Comparison of ENCODE assay signal across 11 cellular contexts in the genomic region with DNA sequence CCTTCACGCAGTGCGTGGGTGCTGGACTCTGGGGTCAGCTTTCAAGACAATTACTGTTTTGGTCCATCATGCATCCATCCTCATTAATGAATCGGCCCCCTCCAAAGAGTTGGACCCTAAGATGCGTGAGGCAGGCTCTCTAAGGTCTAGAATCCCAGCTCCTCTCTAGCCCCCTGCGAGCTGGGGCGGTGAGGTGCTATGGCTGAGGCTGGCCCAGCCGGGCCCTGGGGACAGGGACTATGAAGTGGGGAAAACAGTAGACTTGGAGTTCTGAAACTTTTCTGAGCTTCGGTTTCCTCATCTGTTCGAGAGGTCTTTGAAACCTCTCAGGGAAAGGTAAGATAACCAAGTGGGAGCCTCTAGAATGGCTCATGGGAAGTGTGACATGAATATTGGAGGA. TPM values are rescaled to one million over a fixed set of nuclear protein-coding genes. Genes with fewer than 3 reads are reported as not detected.
DNase-seq lines count a peak whose midpoint lies in the region; ATAC-seq and TF ChIP-seq lines count a peak whose summit lies in the region.
"Had no signal": no experiment of that assay in that cellular context is flagged by ENCODE, and none has a peak within 500 bp of the region (broad histone marks: within the 10 kb centered on the region; RNA-seq: fewer than 3 reads in every experiment).

No MANE protein-coding gene starts in this region.

- peaks cover 10% of the 10 kb centered on the region for H3K4me1 ChIP-seq in NT2/D1 (ENCODE audit: insufficient read depth, insufficient read length)
- H3K4me1 ChIP-seq in duodenal mucosa (ENCODE audit: control insufficient read depth in 1 of 2, insufficient read depth in 2 of 2, low read length in 2 of 2), result peaks cover 15 to 18% of the 10 kb centered on the region in 2 donors
- peaks cover 16% of the 10 kb centered on the region for H3K4me1 ChIP-seq in osteoblast (ENCODE audit: insufficient read depth, low read length)

- peaks cover 13% of the 10 kb centered on the region for H3K36me3 Mint-ChIP-seq in T-helper 1 cell treated with Interleukin-12 subunit alpha and Interleukin-12 subunit beta and Interleukin-4 antibody, amounts not matched to agents 30 μg/mL and 1 μg/mL, for 36 hours (ENCODE audit: low read depth)

- no peaks in the 10 kb centered on the region for H3K27me3 Mint-ChIP-seq in T-helper 1 cell treated with Interleukin-12 subunit alpha and Interleukin-12 subunit beta and Interleukin-4 antibody, amounts not matched to agents 30 μg/mL and 1 μg/mL, for 36 hours (ENCODE audit: low read depth)

- DNase-seq in T-helper 1 cell (no peak), NT2/D1 (ENCODE audit: low read depth, low spot score) (no peak), osteoblast (ENCODE audit: insufficient read length, low spot score, missing footprints) (peak; percentile 42), C1 segment of cervical spinal cord (lab: John Stamatoyannopoulos, UW) (no peak), HUDEP-2 (lab: John Stamatoyannopoulos, UW; ENCODE audit: unreplicated experiment in 76 of 76) (no peak)
- DNase-seq: activated CD8-positive, alpha-beta memory T cell treated with anti-CD3 and anti-CD28 coated beads, Interleukin-2, amount 50 U/mL, for 4 hours; colonic mucosa; NCI-H510A treated with DMSO at 0.1 percent for 48 hours had no signal

- peaks cover 50% of the 10 kb centered on the region for H3K79me2 ChIP-seq in osteoblast (ENCODE audit: insufficient read depth, low read length)

- H3K4me2 ChIP-seq in osteoblast (ENCODE audit: insufficient read depth, low read length), result peak overlapping the region; percentile 96

- no peak for TF ChIP-seq CTCF in osteoblast (IDR thresholded peaks at IDR 0.05; ENCODE audit: extremely low read depth, low read depth, low read length)

- H3K9me3 ChIP-seq in NT2/D1 (ENCODE audit: insufficient read depth, low read length) (no peaks in the 10 kb centered on the region), duodenal mucosa (ENCODE audit: control insufficient read depth in 1 of 2, low read length in 2 of 2) (no peaks in the 10 kb centered on the region), osteoblast (ENCODE audit: low read depth, low read length) (no peaks in the 10 kb centered on the region)
- H3K9me3 ChIP-seq: colonic mucosa had no signal

- peak overlapping the region; percentile 54 for H3K9ac ChIP-seq in NT2/D1 (ENCODE audit: insufficient read length, low read depth)
- H3K9ac ChIP-seq in duodenal mucosa (ENCODE audit: low read depth in 1 of 2, low read length in 2 of 2), result peak overlapping the region; percentile 22 to 98

- peak overlapping the region; percentile 36 for H3K4me3 Mint-ChIP-seq in T-helper 1 cell treated with Interleukin-12 subunit alpha and Interleukin-12 subunit beta and Interleukin-4 antibody, amounts not matched to agents 30 μg/mL and 1 μg/mL, for 36 hours

- no peaks in the 10 kb centered on the region for H3K9me3 Mint-ChIP-seq in T-helper 1 cell treated with Interleukin-12 subunit alpha and Interleukin-12 subunit beta and Interleukin-4 antibody, amounts not matched to agents 30 μg/mL and 1 μg/mL, for 36 hours

- H3K27ac ChIP-seq in duodenal mucosa (ENCODE audit: low read depth, low read length) (no peak overlapping the region), osteoblast (ENCODE audit: low read depth, low read length) (no peak overlapping the region)

- H3K4me3 ChIP-seq in NT2/D1 (ENCODE audit: insufficient read length, low read depth), result no peak overlapping the region
- peak overlapping the region; percentile 80 to 91 for H3K4me3 ChIP-seq in duodenal mucosa (ENCODE audit: low read depth in 1 of 2, low read length in 2 of 2)
- no peak overlapping the region for H3K4me3 ChIP-seq in osteoblast (ENCODE audit: insufficient read depth, low read length)

- no peaks in the 10 kb centered on the region for H3K27me3 ChIP-seq in NT2/D1 (ENCODE audit: insufficient read depth, insufficient read length)
- H3K27me3 ChIP-seq in duodenal mucosa (ENCODE audit: control insufficient read depth in 1 of 2, insufficient read depth in 2 of 2, low read length in 2 of 2), result no peaks in the 10 kb centered on the region
- H3K27me3 ChIP-seq in osteoblast (ENCODE audit: insufficient read depth, low read length), result no peaks in the 10 kb centered on the region
- H3K27me3 ChIP-seq: colonic mucosa had no signal

- H3K36me3 ChIP-seq in NT2/D1 (ENCODE audit: insufficient read depth, insufficient read length, low read length), result peaks cover 42% of the 10 kb centered on the region
- peaks cover 26 to 32% of the 10 kb centered on the region in 2 donors for H3K36me3 ChIP-seq in duodenal mucosa (ENCODE audit: control insufficient read depth in 1 of 2, insufficient read depth in 2 of 2, low read length in 2 of 2)
- peaks cover 29% of the 10 kb centered on the region for H3K36me3 ChIP-seq in osteoblast (ENCODE audit: insufficient read depth, low read length)

- H2AFZ ChIP-seq in osteoblast (ENCODE audit: low read length), result no peak overlapping the region

- peaks cover 22% of the 10 kb centered on the region for H4K20me1 ChIP-seq in osteoblast (ENCODE audit: insufficient read depth, low read length)

- peak overlapping the region; percentile 17 for H3K27ac Mint-ChIP-seq in T-helper 1 cell treated with Interleukin-12 subunit alpha and Interleukin-12 subunit beta and Interleukin-4 antibody, amounts not matched to agents 30 μg/mL and 1 μg/mL, for 36 hours

- ATAC-seq in HG03045 (IDR thresholded peaks at IDR 0.05; ENCODE audit: unreplicated experiment), result no peak

- peaks cover 22% of the 10 kb centered on the region for H3K4me1 Mint-ChIP-seq in T-helper 1 cell treated with Interleukin-12 subunit alpha and Interleukin-12 subunit beta and Interleukin-4 antibody, amounts not matched to agents 30 μg/mL and 1 μg/mL, for 36 hours (ENCODE audit: low read depth)

RNA-seq across cellular contexts. Expression of a gene that starts 1.6 kb away (rescaled TPM):
- total RNA-seq in osteoblast, result 14.8 and 17.1 TPM in 2 replicates

RNA-seq across cellular contexts. Expression of a gene that starts 13.0 kb away (rescaled TPM):
- 0.29 and 0.36 TPM in 2 replicates for total RNA-seq in osteoblast

RNA-seq across cellular contexts. Expression of a gene that starts 19.1 kb away (rescaled TPM):
- total RNA-seq in osteoblast, result 89.9 and 101 TPM in 2 replicates

RNA-seq across cellular contexts. Expression of a gene that starts 42.5 kb away (rescaled TPM):
- total RNA-seq in osteoblast, result 54.5 and 62.6 TPM in 2 replicates

RNA-seq across cellular contexts. Expression of a gene that starts 59.7 kb away (rescaled TPM):
- 27.4 and 31.5 TPM in 2 replicates for total RNA-seq in osteoblast

Comparison
In these comparisons a context has a peak if more than half of its experiments do, and no peak if none do; other contexts are left out.
1. H3K4me3 ChIP-seq: peak in duodenal mucosa (2 of 2); none in NT2/D1 (single experiment) and osteoblast (single experiment).